In genomic region chr9:71249729-71250317, GRCh38 we compare ENCODE assay signal across 8 cellular contexts.
DNase-seq lines count a peak whose midpoint lies in the region; ATAC-seq, FAIRE-seq and TF ChIP-seq lines count a peak whose summit lies in the region.

No MANE protein-coding gene starts in this region.

- CTCF ChIA-PET in AG04450 (lab: Charles Lee) = interaction anchor here (0.6 to 5.5 kb wide), 33 partner anchors 8 to 1642 kb away, joined by 3 to 239 read pairs (median 4); no protein-coding TSS in a partner anchor

- H3K4me1 Mint-ChIP-seq in CD14-positive monocyte = no peaks in the 10 kb centered on the region

- 8 to 12% methylated on average over 5 of the region's 5 CpGs for WGBS in body of pancreas, 2 donors
- WGBS in thyroid gland, 2 donors = 16 to 18% methylated on average over 5 of the region's 5 CpGs

- H3K36me3 Mint-ChIP-seq in CD14-positive monocyte = no peaks in the 10 kb centered on the region

- H3K27ac ChIP-seq in AG04450 (ENCODE audit: low read depth, low read length) (no peak overlapping the region), body of pancreas (no peak overlapping the region), thyroid gland (no peak overlapping the region)

- no peak overlapping the region for H3K27ac Mint-ChIP-seq in CD14-positive monocyte

- ATAC-seq in HG02970 (IDR thresholded peaks at IDR 0.05; ENCODE audit: low FRiP score, unreplicated experiment) = peak; percentile 68
- ATAC-seq in body of pancreas = peak; percentile 79

- TF ChIP-seq CTCF in AG04450 (IDR thresholded peaks at IDR 0.05; ENCODE audit: low read depth, low read length) (peak; percentile 81), body of pancreas (IDR thresholded peaks at IDR 0.05) (peak; percentile 11 to 88 (median 76)), thyroid gland (IDR thresholded peaks at IDR 0.05) (peak; percentile 32 to 72 (median 59)), CD14-positive monocyte (IDR thresholded peaks at IDR 0.05) (no peak)

- no peak overlapping the region for H3K4me3 Mint-ChIP-seq in CD14-positive monocyte

- no peaks in the 10 kb centered on the region for H3K36me3 ChIP-seq in body of pancreas (replicated peaks in 1 of 2; ENCODE audit: insufficient read depth in 1 of 2, low read depth in 2 of 2)
- H3K36me3 ChIP-seq in thyroid gland = no peaks in the 10 kb centered on the region

- H3K27me3 Mint-ChIP-seq in CD14-positive monocyte (ENCODE audit: low read depth in 3 of 3) = peaks cover 0 to 1% (median 0%) of the 10 kb centered on the region in 3 donors

- H3K4me1 ChIP-seq in body of pancreas (no peaks in the 10 kb centered on the region), thyroid gland (no peaks in the 10 kb centered on the region)

- no peaks in the 10 kb centered on the region for H3K27me3 ChIP-seq in AG04450 (ENCODE audit: control insufficient read depth, insufficient read depth, low read length)
- no peaks in the 10 kb centered on the region for H3K27me3 ChIP-seq in body of pancreas
- H3K27me3 ChIP-seq in thyroid gland = no peaks in the 10 kb centered on the region

- peak; percentile 80 for FAIRE-seq in GM18507 (lab: Jason Lieb, UNC)

- DNase-seq in AG04450 (ENCODE audit: low read depth, low spot score) (peak; percentile 30), GM18507 (ENCODE audit: extremely low spot score, insufficient read length, low read depth) (peak; percentile 2), NCI-H460 (ENCODE audit: extremely low read depth, low read depth) (peak; percentile 76), body of pancreas (peak in 2 of 4 donors; percentile 15 to 40), iris pigment epithelial cell (ENCODE audit: low read depth) (peak; percentile 71), thyroid gland (no peak), CD14-positive monocyte (ENCODE audit: low spot score) (no peak)

- H3K9me3 ChIP-seq in AG04450 (ENCODE audit: control insufficient read depth, insufficient read depth, low read length) = no peaks in the 10 kb centered on the region
- H3K9me3 ChIP-seq in body of pancreas = no peaks in the 10 kb centered on the region
- no peaks in the 10 kb centered on the region for H3K9me3 ChIP-seq in thyroid gland

- intact Hi-C loops in body of pancreas (cut with DNase I) = loop anchor here (5.0 to 10.0 kb wide), 2 partner anchors 323 to 605 kb away; no protein-coding TSS in a partner anchor
- intact Hi-C loops in thyroid gland (cut with DNase I) = loop anchor here (10.0 kb wide), 2 partner anchors 325 to 605 kb away; no protein-coding TSS in a partner anchor
- intact Hi-C loops in CD14-positive monocyte (cut with micrococcal nuclease) = no loop called here

- H3K4me3 ChIP-seq in AG04450 (ENCODE audit: low read depth, low read length) = no peak overlapping the region
- no peak overlapping the region for H3K4me3 ChIP-seq in body of pancreas
- no peak overlapping the region for H3K4me3 ChIP-seq in thyroid gland (replicated peaks in 1 of 3)

- TF ChIP-seq POLR2A in body of pancreas (IDR thresholded peaks at IDR 0.05) (no peak), thyroid gland (IDR thresholded peaks at IDR 0.05) (no peak)

- POLR2A ChIA-PET in AG04450 (lab: Yijun Ruan, JAX) = no interaction called here

- H3K9me3 Mint-ChIP-seq in CD14-positive monocyte = peaks cover 0 to 2% (median 0%) of the 10 kb centered on the region in 7 donors

Comparison
In these comparisons a context has a peak if more than half of its experiments do, and no peak if none do; other contexts are left out.
1. DNase-seq: peak in AG04450 (single experiment), GM18507 (single experiment), NCI-H460 (single experiment) and iris pigment epithelial cell (single experiment); none in thyroid gland (0 of 2) and CD14-positive monocyte (single experiment).
2. intact Hi-C loops: an anchor here in body of pancreas (5.0 to 10.0 kb wide) and thyroid gland (10.0 kb wide); none called in CD14-positive monocyte.